Comparison of ENCODE assay signal across 10 cellular contexts in genomic region chr17:47305302-47305923, GRCh38. TPM values are rescaled to one million over a fixed set of nuclear protein-coding genes. Genes with fewer than 3 reads are reported as not detected.
DNase-seq lines count a peak whose midpoint lies in the region; ATAC-seq, FAIRE-seq and TF ChIP-seq lines count a peak whose summit lies in the region.
"Had no signal": no experiment of that assay in that cellular context is flagged by ENCODE, and none has a peak within 500 bp of the region (broad histone marks: within the 10 kb centered on the region; RNA-seq: fewer than 3 reads in every experiment).

No MANE protein-coding gene starts in this region.

- FAIRE-seq in keratinocyte (lab: Jason Lieb, UNC): peak; percentile 79

- no peak for ATAC-seq in GM18868 (IDR thresholded peaks at IDR 0.05; ENCODE audit: unreplicated experiment)

- H3K9me1 ChIP-seq in keratinocyte (ENCODE audit: control insufficient read depth, extremely low read depth, insufficient read depth, low read length): no peaks in the 10 kb centered on the region

- H3K27ac ChIP-seq in keratinocyte (ENCODE audit: control insufficient read depth, insufficient read depth, low read length) (no peak overlapping the region), tibial nerve (peak overlapping the region in 2 of 4 donors; percentile 51 to 67)
- H3K27ac ChIP-seq: 22Rv1 had no signal

- H2AFZ ChIP-seq in keratinocyte (ENCODE audit: control insufficient read depth, low read length): no peak overlapping the region

- no peaks in the 10 kb centered on the region for H4K20me1 ChIP-seq in keratinocyte (ENCODE audit: control insufficient read depth, extremely low read depth, insufficient read depth, low read length)

- peaks cover 13% of the 10 kb centered on the region for H3K27me3 ChIP-seq in keratinocyte (ENCODE audit: control insufficient read depth, extremely low read depth, insufficient read depth, low read length)
- H3K27me3 ChIP-seq in tibial nerve: no peaks in the 10 kb centered on the region

- no peak overlapping the region for H3K9ac ChIP-seq in keratinocyte (ENCODE audit: control insufficient read depth, extremely low read depth, insufficient read depth, low read length)

- H3K4me3 ChIP-seq in keratinocyte (ENCODE audit: control insufficient read depth in 2 of 3, extremely low read depth in 1 of 3, insufficient read depth in 2 of 3, low read depth in 1 of 3, low read length in 3 of 3) (no peak overlapping the region), tibial nerve (no peak overlapping the region)

- TF ChIP-seq POLR2A in tibial nerve (IDR thresholded peaks at IDR 0.05): no peak

- H3K79me2 ChIP-seq in keratinocyte (ENCODE audit: control insufficient read depth, insufficient read depth, low read length): no peaks in the 10 kb centered on the region

- TF ChIP-seq EP300 in tibial nerve (IDR thresholded peaks at IDR 0.05): peak; percentile 25 to 48

- peak overlapping the region; percentile 51 for H3K4me2 ChIP-seq in keratinocyte (ENCODE audit: control insufficient read depth, extremely low read depth, insufficient read depth, low read depth, low read length)

- no peak for TF ChIP-seq CTCF in keratinocyte (optimal IDR thresholded peaks at IDR 0.05 in 1 of 3, IDR thresholded peaks at IDR 0.05 in 1 of 3, conservative IDR thresholded peaks at IDR 0.05 in 1 of 3; ENCODE audit: extremely low read depth in 1 of 3, insufficient read depth in 2 of 3, low read length in 3 of 3)
- no peak for TF ChIP-seq CTCF in tibial nerve (IDR thresholded peaks at IDR 0.05)

- H3K36me3 ChIP-seq in keratinocyte (ENCODE audit: control insufficient read depth in 2 of 2, extremely low read depth in 1 of 2, insufficient read depth in 2 of 2, low read length in 2 of 2) (no peaks in the 10 kb centered on the region), tibial nerve (peaks cover 0 to 73% (median 0%) of the 10 kb centered on the region in 3 donors)

- DNase-seq in NCI-H2196 (lab: John Stamatoyannopoulos, UW; ENCODE audit: unreplicated experiment) (peak; percentile 25), NCI-H2196 treated with DMSO at 0.1 percent for 48 hours (lab: John Stamatoyannopoulos, UW; ENCODE audit: unreplicated experiment) (no peak), astrocyte of the hippocampus (ENCODE audit: low read depth, low spot score) (peak; percentile 92), keratinocyte (ENCODE audit: low read depth, low spot score) (peak; percentile 63), tibial nerve (ENCODE audit: low spot score in 2 of 2) (no peak), GM19240 (ENCODE audit: insufficient read length, low spot score) (no peak)
- no peak for DNase-seq in activated effector memory CD4-positive, alpha-beta T cell treated with Interleukin-2 at 50 U/mL for 16 hours
- DNase-seq: stimulated activated CD4-positive, alpha-beta T cell treated with anti-CD3 and anti-CD28 coated beads, Interleukin-1b, Interleukin-23, amount 100 ng/mL, for 48 hours had no signal

- WGBS in tibial nerve, 2 donors: 49 to 70% methylated on average over 4 of the region's 4 CpGs

- H3K4me1 ChIP-seq in keratinocyte (ENCODE audit: control insufficient read depth, extremely low read depth, insufficient read depth, low read length) (peaks cover 21% of the 10 kb centered on the region), tibial nerve (peaks cover 0 to 15% (median 5%) of the 10 kb centered on the region in 4 donors)

- dilution Hi-C loops in keratinocyte (cut with MboI; ENCODE audit: extremely low pct_ligation_motif_present, low sequenced_read_pairs): no loop called here

- H3K9me3 ChIP-seq in keratinocyte (ENCODE audit: control insufficient read depth, low read depth, low read length) (peaks cover 9% of the 10 kb centered on the region), tibial nerve (peaks cover 0 to 12% (median 0%) of the 10 kb centered on the region in 4 donors)

RNA-seq across cellular contexts. Expression of gene EFCAB13, which starts 18.3 kb away (rescaled TPM):
- polyA plus RNA-seq in keratinocyte: 0.19 to 0.64 TPM (median 0.63 TPM) in 3 replicates
- 2.1 TPM for polyA plus RNA-seq in keratinocyte (2011; ENCODE audit: low read depth)
- polyA plus RNA-seq in keratinocyte (2011; cell fraction: cytosol; rRNA removed): 0.14 and 0.39 TPM in 2 replicates
- polyA plus RNA-seq in keratinocyte (2011; cell fraction: nucleus; rRNA removed): 1.1 and 1.4 TPM in 2 replicates
- 0.29 and 0.89 TPM in 2 replicates for polyA plus RNA-seq in keratinocyte (2012; ENCODE audit: low replicate concordance)
- polyA minus RNA-seq in keratinocyte: 0.59 to 1.4 TPM in 2 of 3 replicates, not detected in the other
- 0.96 TPM for polyA minus RNA-seq in keratinocyte (2011; cell fraction: cytosol; rRNA and poly(A)+ RNA removed)
- 1.7 and 3.9 TPM in 2 replicates for polyA minus RNA-seq in keratinocyte (2011; cell fraction: nucleus; rRNA and poly(A)+ RNA removed)
- 10 to 100 TPM in 2 of 4 donors, 1 to 10 TPM in 2; 6.5 to 15.1 (median 10.2) TPM for total RNA-seq in tibial nerve

RNA-seq across cellular contexts. Expression of gene ITGB3, which starts 51.8 kb away (rescaled TPM):
- polyA plus RNA-seq in keratinocyte: not detected in 3 replicates
- not detected for polyA plus RNA-seq in keratinocyte (2011; ENCODE audit: low read depth)
- polyA plus RNA-seq in keratinocyte (2011; cell fraction: cytosol; rRNA removed): not detected in 2 replicates
- polyA plus RNA-seq in keratinocyte (2011; cell fraction: nucleus; rRNA removed): 0.21 TPM in 1 of 2 replicates, not detected in the other
- polyA plus RNA-seq in keratinocyte (2012; ENCODE audit: low replicate concordance): not detected in 2 replicates
- not detected in 3 replicates for polyA minus RNA-seq in keratinocyte
- polyA minus RNA-seq in keratinocyte (2011; cell fraction: cytosol; rRNA and poly(A)+ RNA removed): not detected
- 0.63 TPM in 1 of 2 replicates, not detected in the other for polyA minus RNA-seq in keratinocyte (2011; cell fraction: nucleus; rRNA and poly(A)+ RNA removed)
- 10 to 100 TPM; 17.5 to 26.7 (median 22.1) TPM for total RNA-seq in tibial nerve

Comparison
In these comparisons a context has a peak if more than half of its experiments do, and no peak if none do; other contexts are left out.
1. DNase-seq: peak in NCI-H2196 (single experiment), astrocyte of the hippocampus (single experiment) and keratinocyte (single experiment); none in NCI-H2196 treated with DMSO at 0.1 percent for 48 hours (single experiment), tibial nerve (0 of 2), activated effector memory CD4-positive, alpha-beta T cell treated with Interleukin-2 at 50 U/mL for 16 hours (single experiment) and GM19240 (single experiment).